12 cellular contexts compared by ENCODE assay signal in the genomic region with DNA sequence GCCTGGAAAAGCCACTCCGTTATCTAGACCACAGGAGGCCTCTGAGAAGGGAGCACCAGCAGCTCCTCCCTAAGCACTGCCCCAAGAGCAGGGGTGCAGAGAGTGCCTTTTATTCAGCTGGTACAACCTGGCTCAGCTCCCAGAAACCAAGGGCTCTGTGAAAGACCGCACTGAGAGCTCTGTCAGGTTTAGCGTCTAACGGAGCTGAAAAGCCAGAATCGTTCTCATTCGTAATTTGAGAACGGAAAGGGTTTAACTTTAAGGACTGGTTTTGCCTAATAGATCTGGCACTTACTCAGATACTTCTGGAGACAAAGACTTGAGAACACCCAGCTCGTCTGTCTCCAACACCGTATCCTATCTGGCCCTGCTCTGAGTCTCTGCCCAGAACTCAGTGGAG. TPM values are rescaled to one million over a fixed set of nuclear protein-coding genes. Genes with fewer than 3 reads are reported as not detected.
DNase-seq lines count a peak whose midpoint lies in the region; ATAC-seq lines count a peak whose summit lies in the region.
"Had no signal": no experiment of that assay in that cellular context is flagged by ENCODE, and none has a peak within 500 bp of the region (broad histone marks: within the 10 kb centered on the region; RNA-seq: fewer than 3 reads in every experiment).

No MANE protein-coding gene starts in this region.

- POLR2A ChIA-PET in naive thymus-derived CD4-positive, alpha-beta T cell (lab: Charles Lee) = no interaction called here

- H3K9me3 ChIP-seq in naive thymus-derived CD4-positive, alpha-beta T cell (ENCODE audit: control insufficient read depth in 2 of 3, low read length in 3 of 3) = no peaks in the 10 kb centered on the region
- H3K9me3 ChIP-seq: BLaER1, colonic mucosa had no signal

- DNase-seq in COR-L47 (lab: John Stamatoyannopoulos, UW) (peak; percentile 24), NCI-H2171 (lab: John Stamatoyannopoulos, UW) (peak; percentile 11), epidermal melanocyte (ENCODE audit: insufficient read length, low spot score) (peak; percentile 33), nucleus accumbens (lab: John Stamatoyannopoulos, UW) (peak in 47 of 56 donors; percentile 14 to 86 (median 49)), germinal center (ENCODE audit: low spot score) (no peak), GM19238 (ENCODE audit: insufficient read length, low spot score) (no peak), NCI-H146 (lab: John Stamatoyannopoulos, UW) (no peak)
- DNase-seq in naive thymus-derived CD4-positive, alpha-beta T cell = no peak
- DNase-seq: colonic mucosa, naive B cell had no signal

- H3K36me3 Mint-ChIP-seq in naive thymus-derived CD4-positive, alpha-beta T cell = peaks cover 0 to 4% (median 0%) of the 10 kb centered on the region in 5 donors
- H3K36me3 Mint-ChIP-seq: IgD-negative memory B cell, naive B cell had no signal

- H3K27me3 ChIP-seq in naive thymus-derived CD4-positive, alpha-beta T cell (ENCODE audit: control insufficient read depth in 2 of 2, insufficient read depth in 2 of 2, low read length in 2 of 2) = no peaks in the 10 kb centered on the region
- H3K27me3 ChIP-seq: BLaER1, colonic mucosa had no signal

- no peaks in the 10 kb centered on the region for H3K4me1 Mint-ChIP-seq in naive thymus-derived CD4-positive, alpha-beta T cell
- H3K4me1 Mint-ChIP-seq: IgD-negative memory B cell, naive B cell had no signal

- no peak overlapping the region for H3K27ac ChIP-seq in naive thymus-derived CD4-positive, alpha-beta T cell (ENCODE audit: low read depth, low read length)
- H3K27ac ChIP-seq: BLaER1, colonic mucosa had no signal

- H3K9me3 Mint-ChIP-seq in naive thymus-derived CD4-positive, alpha-beta T cell = no peaks in the 10 kb centered on the region
- H3K9me3 Mint-ChIP-seq: IgD-negative memory B cell, naive B cell had no signal

- no peaks in the 10 kb centered on the region for H3K4me1 ChIP-seq in naive thymus-derived CD4-positive, alpha-beta T cell (ENCODE audit: control insufficient read depth in 2 of 2, insufficient read depth in 2 of 2, low read length in 2 of 2)
- H3K4me1 ChIP-seq: colonic mucosa had no signal

- peak overlapping the region in 2 of 9 donors; percentile 46 for H3K27ac Mint-ChIP-seq in naive thymus-derived CD4-positive, alpha-beta T cell
- H3K27ac Mint-ChIP-seq: IgD-negative memory B cell had no signal

- no peaks in the 10 kb centered on the region for H3K27me3 Mint-ChIP-seq in naive thymus-derived CD4-positive, alpha-beta T cell
- H3K27me3 Mint-ChIP-seq: IgD-negative memory B cell, naive B cell had no signal

- intact Hi-C loops in naive thymus-derived CD4-positive, alpha-beta T cell (cut with micrococcal nuclease) = no loop called here

- peaks cover 0 to 63% (median 0%) of the 10 kb centered on the region in 3 experiments for H3K36me3 ChIP-seq in naive thymus-derived CD4-positive, alpha-beta T cell (ENCODE audit: control insufficient read depth in 2 of 3, insufficient read depth in 3 of 3, low read length in 3 of 3)

- no peak overlapping the region for H3K4me3 ChIP-seq in naive thymus-derived CD4-positive, alpha-beta T cell (ENCODE audit: low read length)
- H3K4me3 ChIP-seq: BLaER1, colonic mucosa had no signal

- no peak overlapping the region for H3K4me3 Mint-ChIP-seq in naive thymus-derived CD4-positive, alpha-beta T cell
- H3K4me3 Mint-ChIP-seq: IgD-negative memory B cell, naive B cell had no signal

- CTCF ChIA-PET in naive thymus-derived CD4-positive, alpha-beta T cell (lab: Charles Lee) = interaction anchor here (0.5 to 0.8 kb wide), 5 partner anchors 16 to 410 kb away, joined by 3 read pairs; no protein-coding TSS in a partner anchor

- ATAC-seq in naive thymus-derived CD4-positive, alpha-beta T cell = no peak

RNA-seq across cellular contexts. Expression of a gene that starts 13.5 kb away (rescaled TPM):
- 10 to 100 TPM; 17.5 to 59.5 (median 25.4) TPM for total RNA-seq in naive thymus-derived CD4-positive, alpha-beta T cell
- 10 to 100 TPM; 50.5 to 52.3 TPM for polyA plus RNA-seq in naive thymus-derived CD4-positive, alpha-beta T cell

RNA-seq across cellular contexts. Expression of a gene that starts 19.1 kb away (rescaled TPM):
- 1 to 10 TPM in 1 of 5 experiments, under 1 TPM in 1, not detected in 3; 0.66 to 1.6 TPM for total RNA-seq in naive thymus-derived CD4-positive, alpha-beta T cell
- polyA plus RNA-seq in naive thymus-derived CD4-positive, alpha-beta T cell = not detected
- polyA plus RNA-seq: IgD-negative memory B cell had no signal

RNA-seq across cellular contexts. Expression of a gene that starts 37.9 kb away (rescaled TPM):
- total RNA-seq in naive thymus-derived CD4-positive, alpha-beta T cell = 10 to 100 TPM in 4 of 5 experiments, 1 to 10 TPM in 1; 9.8 to 57.4 (median 11.7) TPM
- 10 to 100 TPM; 20.5 to 21.5 TPM for polyA plus RNA-seq in naive thymus-derived CD4-positive, alpha-beta T cell

RNA-seq across cellular contexts. Expression of a gene that starts 38.1 kb away (rescaled TPM):
- 10 to 100 TPM in 4 of 5 experiments, 1 to 10 TPM in 1; 8.5 to 45.4 (median 18.9) TPM for total RNA-seq in naive thymus-derived CD4-positive, alpha-beta T cell
- polyA plus RNA-seq in naive thymus-derived CD4-positive, alpha-beta T cell = 10 to 100 TPM; 20.4 to 28.6 TPM

RNA-seq across cellular contexts. Expression of a gene that starts 47.0 kb away (rescaled TPM):
- total RNA-seq in naive thymus-derived CD4-positive, alpha-beta T cell = 10 to 100 TPM; 33.7 to 53.1 (median 38.0) TPM
- 10 to 100 TPM in 1 of 2 donors, 1 to 10 TPM in 1; 9.9 to 19.6 TPM for polyA plus RNA-seq in naive thymus-derived CD4-positive, alpha-beta T cell

Comparison
In these comparisons a context has a peak if more than half of its experiments do, and no peak if none do; other contexts are left out.
1. DNase-seq: peak in COR-L47 (single experiment), NCI-H2171 (single experiment), epidermal melanocyte (single experiment) and nucleus accumbens (47 of 56); none in germinal center (single experiment), naive thymus-derived CD4-positive, alpha-beta T cell (0 of 9), GM19238 (single experiment) and NCI-H146 (single experiment).